In the genomic region with DNA sequence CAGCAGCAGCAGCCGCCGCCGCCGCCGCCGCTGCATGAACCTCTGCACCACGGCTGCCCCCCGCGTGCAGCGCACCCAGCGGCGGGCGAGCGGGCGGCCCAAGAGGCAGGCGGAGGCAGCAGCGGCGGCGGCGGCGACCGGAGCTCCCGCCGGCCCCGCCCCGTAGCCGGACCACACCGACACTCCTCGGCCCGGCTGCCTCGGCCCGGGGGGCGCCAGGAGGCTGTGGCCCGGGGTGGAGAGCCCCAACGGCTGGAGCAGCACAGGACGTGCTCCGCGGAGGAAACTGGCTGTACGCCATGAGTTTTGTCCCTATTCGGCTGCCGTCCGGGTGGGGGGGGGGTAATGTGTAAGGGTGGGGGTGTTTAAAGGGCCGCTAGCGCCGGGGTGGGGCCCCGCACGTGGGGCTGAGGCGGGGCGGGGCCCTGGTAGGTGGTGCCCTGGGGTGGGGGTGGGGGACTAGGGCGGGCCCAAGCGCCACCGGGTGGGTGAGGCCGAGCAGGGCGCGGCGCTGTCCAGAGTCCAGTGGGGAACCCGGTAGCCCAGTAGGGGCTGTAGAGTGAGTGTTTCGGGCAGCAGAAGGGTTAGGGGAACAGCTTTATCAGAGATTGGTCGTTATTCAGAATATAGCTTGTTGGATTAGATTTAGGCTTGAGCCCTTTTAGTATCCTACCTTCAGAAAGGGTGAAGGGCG, we compare ENCODE assay signal across 1 cellular context.
TF ChIP-seq lines count a peak whose summit lies in the region.

A gene with protein sequence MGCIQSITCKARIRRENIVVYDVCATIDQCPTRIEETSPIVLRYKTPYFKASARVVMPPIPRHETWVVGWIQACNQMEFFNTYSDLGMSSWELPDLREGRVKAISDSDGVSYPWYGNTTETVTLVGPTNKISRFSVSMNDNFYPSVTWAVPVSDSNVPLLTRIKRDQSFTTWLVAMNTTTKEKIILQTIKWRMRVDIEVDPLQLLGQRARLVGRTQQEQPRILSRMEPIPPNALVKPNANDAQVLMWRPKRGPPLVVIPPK (minus strand): TSS at position 301 of the 694 bp plus-strand sequence. CDS start 753 bp downstream, outside the sequence.

TF ChIP-seq in HEK293, 187 proteins besides CTCF, POLR2A, EP300 and RAD21 (continued from another document):
- TF ChIP-seq ZNF146 (tag by site-specific recombination; IDR thresholded peaks at IDR 0.05), result no peak
- TF ChIP-seq ZBTB17 (tag by site-specific recombination; IDR thresholded peaks at IDR 0.05), result no peak
- TF ChIP-seq, protein P1, sequence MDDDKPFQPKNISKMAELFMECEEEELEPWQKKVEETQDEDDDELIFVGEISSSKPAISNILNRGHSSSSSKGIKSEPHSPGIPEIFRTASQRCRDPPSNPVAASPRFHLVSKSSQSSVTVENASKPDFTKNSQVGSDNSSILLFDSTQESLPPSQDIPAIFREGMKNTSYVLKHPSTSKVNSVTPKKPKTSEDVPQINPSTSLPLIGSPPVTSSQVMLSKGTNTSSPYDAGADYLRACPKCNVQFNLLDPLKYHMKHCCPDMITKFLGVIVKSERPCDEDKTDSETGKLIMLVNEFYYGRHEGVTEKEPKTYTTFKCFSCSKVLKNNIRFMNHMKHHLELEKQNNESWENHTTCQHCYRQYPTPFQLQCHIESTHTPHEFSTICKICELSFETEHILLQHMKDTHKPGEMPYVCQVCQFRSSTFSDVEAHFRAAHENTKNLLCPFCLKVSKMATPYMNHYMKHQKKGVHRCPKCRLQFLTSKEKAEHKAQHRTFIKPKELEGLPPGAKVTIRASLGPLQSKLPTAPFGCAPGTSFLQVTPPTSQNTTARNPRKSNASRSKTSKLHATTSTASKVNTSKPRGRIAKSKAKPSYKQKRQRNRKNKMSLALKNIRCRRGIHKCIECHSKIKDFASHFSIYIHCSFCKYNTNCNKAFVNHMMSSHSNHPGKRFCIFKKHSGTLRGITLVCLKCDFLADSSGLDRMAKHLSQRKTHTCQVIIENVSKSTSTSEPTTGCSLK (tag by site-specific recombination; IDR thresholded peaks at IDR 0.05), result no peak
- TF ChIP-seq ZNF561 (tag by site-specific recombination; IDR thresholded peaks at IDR 0.05; ENCODE audit: borderline replicate concordance), result 0 out of 2 replicates have a peak, but pooled peaks have one; percentile 42
- TF ChIP-seq ZNF530 (tag by site-specific recombination; IDR thresholded peaks at IDR 0.05; ENCODE audit: low read depth), result no peak
- TF ChIP-seq, protein P2, sequence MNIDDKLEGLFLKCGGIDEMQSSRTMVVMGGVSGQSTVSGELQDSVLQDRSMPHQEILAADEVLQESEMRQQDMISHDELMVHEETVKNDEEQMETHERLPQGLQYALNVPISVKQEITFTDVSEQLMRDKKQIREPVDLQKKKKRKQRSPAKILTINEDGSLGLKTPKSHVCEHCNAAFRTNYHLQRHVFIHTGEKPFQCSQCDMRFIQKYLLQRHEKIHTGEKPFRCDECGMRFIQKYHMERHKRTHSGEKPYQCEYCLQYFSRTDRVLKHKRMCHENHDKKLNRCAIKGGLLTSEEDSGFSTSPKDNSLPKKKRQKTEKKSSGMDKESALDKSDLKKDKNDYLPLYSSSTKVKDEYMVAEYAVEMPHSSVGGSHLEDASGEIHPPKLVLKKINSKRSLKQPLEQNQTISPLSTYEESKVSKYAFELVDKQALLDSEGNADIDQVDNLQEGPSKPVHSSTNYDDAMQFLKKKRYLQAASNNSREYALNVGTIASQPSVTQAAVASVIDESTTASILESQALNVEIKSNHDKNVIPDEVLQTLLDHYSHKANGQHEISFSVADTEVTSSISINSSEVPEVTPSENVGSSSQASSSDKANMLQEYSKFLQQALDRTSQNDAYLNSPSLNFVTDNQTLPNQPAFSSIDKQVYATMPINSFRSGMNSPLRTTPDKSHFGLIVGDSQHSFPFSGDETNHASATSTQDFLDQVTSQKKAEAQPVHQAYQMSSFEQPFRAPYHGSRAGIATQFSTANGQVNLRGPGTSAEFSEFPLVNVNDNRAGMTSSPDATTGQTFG (tag by site-specific recombination; IDR thresholded peaks at IDR 0.05; ENCODE audit: borderline replicate concordance), result no peak
- no peak for TF ChIP-seq ZNF707 (tag by site-specific recombination; IDR thresholded peaks at IDR 0.05)
- peak; percentile 90 for TF ChIP-seq KLF1 (tag by site-specific recombination; IDR thresholded peaks at IDR 0.05)
- TF ChIP-seq ZNF221 (tag by site-specific recombination; IDR thresholded peaks at IDR 0.05; ENCODE audit: borderline replicate concordance), result no peak
- TF ChIP-seq ZNF324 (tag by site-specific recombination; IDR thresholded peaks at IDR 0.05), result no peak
- TF ChIP-seq, protein P3, sequence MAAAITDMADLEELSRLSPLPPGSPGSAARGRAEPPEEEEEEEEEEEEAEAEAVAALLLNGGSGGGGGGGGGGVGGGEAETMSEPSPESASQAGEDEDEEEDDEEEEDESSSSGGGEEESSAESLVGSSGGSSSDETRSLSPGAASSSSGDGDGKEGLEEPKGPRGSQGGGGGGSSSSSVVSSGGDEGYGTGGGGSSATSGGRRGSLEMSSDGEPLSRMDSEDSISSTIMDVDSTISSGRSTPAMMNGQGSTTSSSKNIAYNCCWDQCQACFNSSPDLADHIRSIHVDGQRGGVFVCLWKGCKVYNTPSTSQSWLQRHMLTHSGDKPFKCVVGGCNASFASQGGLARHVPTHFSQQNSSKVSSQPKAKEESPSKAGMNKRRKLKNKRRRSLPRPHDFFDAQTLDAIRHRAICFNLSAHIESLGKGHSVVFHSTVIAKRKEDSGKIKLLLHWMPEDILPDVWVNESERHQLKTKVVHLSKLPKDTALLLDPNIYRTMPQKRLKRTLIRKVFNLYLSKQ (tag by site-specific recombination; IDR thresholded peaks at IDR 0.05; ENCODE audit: borderline replicate concordance), result no peak
- TF ChIP-seq ZNF169 (tag by site-specific recombination; IDR thresholded peaks at IDR 0.05), result no peak
- peak; percentile 32; the same call in 1 of the 2 replicates for TF ChIP-seq ZBTB20 (tag by site-specific recombination; IDR thresholded peaks at IDR 0.05)
